1 cellular context compared by ENCODE assay signal in the genomic region with DNA sequence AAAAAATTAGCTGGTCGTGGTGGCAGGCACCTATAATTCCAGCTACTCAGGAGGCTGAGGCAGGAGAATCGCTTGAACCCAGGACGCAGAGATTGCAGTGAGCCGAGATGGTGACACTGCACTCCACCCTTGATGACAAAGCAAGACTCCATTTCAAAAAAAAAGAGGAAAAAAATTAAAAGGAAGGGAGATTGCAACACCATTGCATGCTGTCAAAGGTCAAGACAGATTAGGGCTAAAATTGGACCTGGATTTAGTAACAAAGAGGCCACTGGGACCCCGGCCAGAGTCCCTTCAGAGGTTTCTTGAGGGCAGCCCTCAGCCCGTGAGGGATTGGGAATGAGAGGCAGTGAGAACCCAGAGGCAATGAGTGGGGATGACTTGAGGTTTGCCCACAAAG.
TF ChIP-seq lines count a peak whose summit lies in the region.

No MANE protein-coding gene starts in this region.

TF ChIP-seq in K562, 482 proteins besides CTCF, POLR2A, EP300 and RAD21 (continued from another document and continues in another):
- TF ChIP-seq, protein P1, sequence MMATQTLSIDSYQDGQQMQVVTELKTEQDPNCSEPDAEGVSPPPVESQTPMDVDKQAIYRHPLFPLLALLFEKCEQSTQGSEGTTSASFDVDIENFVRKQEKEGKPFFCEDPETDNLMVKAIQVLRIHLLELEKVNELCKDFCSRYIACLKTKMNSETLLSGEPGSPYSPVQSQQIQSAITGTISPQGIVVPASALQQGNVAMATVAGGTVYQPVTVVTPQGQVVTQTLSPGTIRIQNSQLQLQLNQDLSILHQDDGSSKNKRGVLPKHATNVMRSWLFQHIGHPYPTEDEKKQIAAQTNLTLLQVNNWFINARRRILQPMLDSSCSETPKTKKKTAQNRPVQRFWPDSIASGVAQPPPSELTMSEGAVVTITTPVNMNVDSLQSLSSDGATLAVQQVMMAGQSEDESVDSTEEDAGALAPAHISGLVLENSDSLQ (IDR thresholded peaks at IDR 0.05) = peak; percentile 63
- TF ChIP-seq, protein P2, sequence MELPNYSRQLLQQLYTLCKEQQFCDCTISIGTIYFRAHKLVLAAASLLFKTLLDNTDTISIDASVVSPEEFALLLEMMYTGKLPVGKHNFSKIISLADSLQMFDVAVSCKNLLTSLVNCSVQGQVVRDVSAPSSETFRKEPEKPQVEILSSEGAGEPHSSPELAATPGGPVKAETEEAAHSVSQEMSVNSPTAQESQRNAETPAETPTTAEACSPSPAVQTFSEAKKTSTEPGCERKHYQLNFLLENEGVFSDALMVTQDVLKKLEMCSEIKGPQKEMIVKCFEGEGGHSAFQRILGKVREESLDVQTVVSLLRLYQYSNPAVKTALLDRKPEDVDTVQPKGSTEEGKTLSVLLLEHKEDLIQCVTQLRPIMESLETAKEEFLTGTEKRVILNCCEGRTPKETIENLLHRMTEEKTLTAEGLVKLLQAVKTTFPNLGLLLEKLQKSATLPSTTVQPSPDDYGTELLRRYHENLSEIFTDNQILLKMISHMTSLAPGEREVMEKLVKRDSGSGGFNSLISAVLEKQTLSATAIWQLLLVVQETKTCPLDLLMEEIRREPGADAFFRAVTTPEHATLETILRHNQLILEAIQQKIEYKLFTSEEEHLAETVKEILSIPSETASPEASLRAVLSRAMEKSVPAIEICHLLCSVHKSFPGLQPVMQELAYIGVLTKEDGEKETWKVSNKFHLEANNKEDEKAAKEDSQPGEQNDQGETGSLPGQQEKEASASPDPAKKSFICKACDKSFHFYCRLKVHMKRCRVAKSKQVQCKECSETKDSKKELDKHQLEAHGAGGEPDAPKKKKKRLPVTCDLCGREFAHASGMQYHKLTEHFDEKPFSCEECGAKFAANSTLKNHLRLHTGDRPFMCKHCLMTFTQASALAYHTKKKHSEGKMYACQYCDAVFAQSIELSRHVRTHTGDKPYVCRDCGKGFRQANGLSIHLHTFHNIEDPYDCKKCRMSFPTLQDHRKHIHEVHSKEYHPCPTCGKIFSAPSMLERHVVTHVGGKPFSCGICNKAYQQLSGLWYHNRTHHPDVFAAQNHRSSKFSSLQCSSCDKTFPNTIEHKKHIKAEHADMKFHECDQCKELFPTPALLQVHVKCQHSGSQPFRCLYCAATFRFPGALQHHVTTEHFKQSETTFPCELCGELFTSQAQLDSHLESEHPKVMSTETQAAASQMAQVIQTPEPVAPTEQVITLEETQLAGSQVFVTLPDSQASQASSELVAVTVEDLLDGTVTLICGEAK (IDR thresholded peaks at IDR 0.05) = no peak
- TF ChIP-seq, protein P2 (CRISPR knock-in tag; IDR thresholded peaks at IDR 0.05) = no peak
- TF ChIP-seq, protein P3, sequence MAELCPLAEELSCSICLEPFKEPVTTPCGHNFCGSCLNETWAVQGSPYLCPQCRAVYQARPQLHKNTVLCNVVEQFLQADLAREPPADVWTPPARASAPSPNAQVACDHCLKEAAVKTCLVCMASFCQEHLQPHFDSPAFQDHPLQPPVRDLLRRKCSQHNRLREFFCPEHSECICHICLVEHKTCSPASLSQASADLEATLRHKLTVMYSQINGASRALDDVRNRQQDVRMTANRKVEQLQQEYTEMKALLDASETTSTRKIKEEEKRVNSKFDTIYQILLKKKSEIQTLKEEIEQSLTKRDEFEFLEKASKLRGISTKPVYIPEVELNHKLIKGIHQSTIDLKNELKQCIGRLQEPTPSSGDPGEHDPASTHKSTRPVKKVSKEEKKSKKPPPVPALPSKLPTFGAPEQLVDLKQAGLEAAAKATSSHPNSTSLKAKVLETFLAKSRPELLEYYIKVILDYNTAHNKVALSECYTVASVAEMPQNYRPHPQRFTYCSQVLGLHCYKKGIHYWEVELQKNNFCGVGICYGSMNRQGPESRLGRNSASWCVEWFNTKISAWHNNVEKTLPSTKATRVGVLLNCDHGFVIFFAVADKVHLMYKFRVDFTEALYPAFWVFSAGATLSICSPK (IDR thresholded peaks at IDR 0.05; ENCODE audit: borderline replicate concordance) = no peak
- TF ChIP-seq ZNF23 (CRISPR knock-in tag; IDR thresholded peaks at IDR 0.05) (no peak), ELF2 (CRISPR knock-in tag; IDR thresholded peaks at IDR 0.05) (no peak), MAFF (IDR thresholded peaks at IDR 0.05; ENCODE audit: low read length) (peak; percentile 23; the same call in 1 of the 2 replicates), ZNF133 (CRISPR knock-in tag; IDR thresholded peaks at IDR 0.05) (no peak), ZEB2 (IDR thresholded peaks at IDR 0.05) (no peak), ZNF224 (CRISPR knock-in tag; IDR thresholded peaks at IDR 0.05) (no peak), FOXA3 (CRISPR knock-in tag; conservative IDR thresholded peaks at IDR 0.05 in 1 of 2, IDR thresholded peaks at IDR 0.05 in 1 of 2) (no peak), PRMT5 (CRISPR knock-in tag; IDR thresholded peaks at IDR 0.05) (no peak), ZNF124 (CRISPR knock-in tag; IDR thresholded peaks at IDR 0.05) (no peak), ZNF551 (CRISPR knock-in tag; IDR thresholded peaks at IDR 0.05) (no peak), CREM (IDR thresholded peaks at IDR 0.05; ENCODE audit: low read depth) (no peak), ZNF764 (CRISPR knock-in tag; IDR thresholded peaks at IDR 0.05; ENCODE audit: low read depth) (no peak), ZC3H4 (CRISPR knock-in tag; IDR thresholded peaks at IDR 0.05; ENCODE audit: borderline replicate concordance) (no peak), ZNF175 (CRISPR knock-in tag; IDR thresholded peaks at IDR 0.05; ENCODE audit: low read depth) (no peak), ZNF644 (tag; IDR thresholded peaks at IDR 0.05; ENCODE audit: low read depth) (no peak), ZNF140 (CRISPR knock-in tag; IDR thresholded peaks at IDR 0.05) (no peak), ZNF212 (CRISPR knock-in tag; IDR thresholded peaks at IDR 0.05) (no peak), FOXK1 (CRISPR knock-in tag; IDR thresholded peaks at IDR 0.05; ENCODE audit: borderline replicate concordance) (no peak), KHSRP (IDR thresholded peaks at IDR 0.05) (no peak), NFYB (IDR thresholded peaks at IDR 0.05; ENCODE audit: extremely low read depth, insufficient read length) (no peak), ZNF311 (CRISPR knock-in tag; IDR thresholded peaks at IDR 0.05) (no peak), PCBP2 (IDR thresholded peaks at IDR 0.05; ENCODE audit: low read depth, low read length, poor library complexity, severe bottlenecking) (no peak), POLR2G (IDR thresholded peaks at IDR 0.05; ENCODE audit: low read depth, low read length) (no peak), HEY1 (CRISPR knock-in tag; IDR thresholded peaks at IDR 0.05; ENCODE audit: borderline replicate concordance) (no peak), EHMT2 (IDR thresholded peaks at IDR 0.05) (no peak), KLF1 (tag; IDR thresholded peaks at IDR 0.05) (no peak), ZNF408 (CRISPR knock-in tag; IDR thresholded peaks at IDR 0.05; ENCODE audit: low read depth) (no peak), PTRF (tag; IDR thresholded peaks at IDR 0.05) (no peak), ZNF174 (CRISPR knock-in tag; IDR thresholded peaks at IDR 0.05) (no peak), ZFP1 (CRISPR knock-in tag; IDR thresholded peaks at IDR 0.05) (no peak), KLF6 (CRISPR knock-in tag; IDR thresholded peaks at IDR 0.05; ENCODE audit: borderline replicate concordance) (no peak), TEAD2 (tag; IDR thresholded peaks at IDR 0.05) (no peak), SMARCA4 (IDR thresholded peaks at IDR 0.05) (peak; percentile 82), NFE2L1 (tag; IDR thresholded peaks at IDR 0.05; ENCODE audit: borderline replicate concordance, low read depth) (no peak), RBM25 (IDR thresholded peaks at IDR 0.05; ENCODE audit: low read depth, low read length, severe bottlenecking) (no peak), NCOA1 (IDR thresholded peaks at IDR 0.05; ENCODE audit: low read depth) (peak; percentile 46; the same call in 1 of the 2 replicates), TFAM (CRISPR knock-in tag; conservative IDR thresholded peaks at IDR 0.05) (no peak), SRF (CRISPR knock-in tag; IDR thresholded peaks at IDR 0.05) (no peak), HDAC8 (tag; IDR thresholded peaks at IDR 0.05) (no peak), CREBBP (IDR thresholded peaks at IDR 0.05; ENCODE audit: low read depth, low read length) (no peak)
- TF ChIP-seq, protein P4, sequence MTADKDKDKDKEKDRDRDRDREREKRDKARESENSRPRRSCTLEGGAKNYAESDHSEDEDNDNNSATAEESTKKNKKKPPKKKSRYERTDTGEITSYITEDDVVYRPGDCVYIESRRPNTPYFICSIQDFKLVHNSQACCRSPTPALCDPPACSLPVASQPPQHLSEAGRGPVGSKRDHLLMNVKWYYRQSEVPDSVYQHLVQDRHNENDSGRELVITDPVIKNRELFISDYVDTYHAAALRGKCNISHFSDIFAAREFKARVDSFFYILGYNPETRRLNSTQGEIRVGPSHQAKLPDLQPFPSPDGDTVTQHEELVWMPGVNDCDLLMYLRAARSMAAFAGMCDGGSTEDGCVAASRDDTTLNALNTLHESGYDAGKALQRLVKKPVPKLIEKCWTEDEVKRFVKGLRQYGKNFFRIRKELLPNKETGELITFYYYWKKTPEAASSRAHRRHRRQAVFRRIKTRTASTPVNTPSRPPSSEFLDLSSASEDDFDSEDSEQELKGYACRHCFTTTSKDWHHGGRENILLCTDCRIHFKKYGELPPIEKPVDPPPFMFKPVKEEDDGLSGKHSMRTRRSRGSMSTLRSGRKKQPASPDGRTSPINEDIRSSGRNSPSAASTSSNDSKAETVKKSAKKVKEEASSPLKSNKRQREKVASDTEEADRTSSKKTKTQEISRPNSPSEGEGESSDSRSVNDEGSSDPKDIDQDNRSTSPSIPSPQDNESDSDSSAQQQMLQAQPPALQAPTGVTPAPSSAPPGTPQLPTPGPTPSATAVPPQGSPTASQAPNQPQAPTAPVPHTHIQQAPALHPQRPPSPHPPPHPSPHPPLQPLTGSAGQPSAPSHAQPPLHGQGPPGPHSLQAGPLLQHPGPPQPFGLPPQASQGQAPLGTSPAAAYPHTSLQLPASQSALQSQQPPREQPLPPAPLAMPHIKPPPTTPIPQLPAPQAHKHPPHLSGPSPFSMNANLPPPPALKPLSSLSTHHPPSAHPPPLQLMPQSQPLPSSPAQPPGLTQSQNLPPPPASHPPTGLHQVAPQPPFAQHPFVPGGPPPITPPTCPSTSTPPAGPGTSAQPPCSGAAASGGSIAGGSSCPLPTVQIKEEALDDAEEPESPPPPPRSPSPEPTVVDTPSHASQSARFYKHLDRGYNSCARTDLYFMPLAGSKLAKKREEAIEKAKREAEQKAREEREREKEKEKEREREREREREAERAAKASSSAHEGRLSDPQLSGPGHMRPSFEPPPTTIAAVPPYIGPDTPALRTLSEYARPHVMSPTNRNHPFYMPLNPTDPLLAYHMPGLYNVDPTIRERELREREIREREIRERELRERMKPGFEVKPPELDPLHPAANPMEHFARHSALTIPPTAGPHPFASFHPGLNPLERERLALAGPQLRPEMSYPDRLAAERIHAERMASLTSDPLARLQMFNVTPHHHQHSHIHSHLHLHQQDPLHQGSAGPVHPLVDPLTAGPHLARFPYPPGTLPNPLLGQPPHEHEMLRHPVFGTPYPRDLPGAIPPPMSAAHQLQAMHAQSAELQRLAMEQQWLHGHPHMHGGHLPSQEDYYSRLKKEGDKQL (CRISPR knock-in tag; IDR thresholded peaks at IDR 0.05; ENCODE audit: borderline replicate concordance) = no peak
- TF ChIP-seq, protein P5, sequence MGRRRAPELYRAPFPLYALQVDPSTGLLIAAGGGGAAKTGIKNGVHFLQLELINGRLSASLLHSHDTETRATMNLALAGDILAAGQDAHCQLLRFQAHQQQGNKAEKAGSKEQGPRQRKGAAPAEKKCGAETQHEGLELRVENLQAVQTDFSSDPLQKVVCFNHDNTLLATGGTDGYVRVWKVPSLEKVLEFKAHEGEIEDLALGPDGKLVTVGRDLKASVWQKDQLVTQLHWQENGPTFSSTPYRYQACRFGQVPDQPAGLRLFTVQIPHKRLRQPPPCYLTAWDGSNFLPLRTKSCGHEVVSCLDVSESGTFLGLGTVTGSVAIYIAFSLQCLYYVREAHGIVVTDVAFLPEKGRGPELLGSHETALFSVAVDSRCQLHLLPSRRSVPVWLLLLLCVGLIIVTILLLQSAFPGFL (CRISPR knock-in tag; IDR thresholded peaks at IDR 0.05) = no peak
- TF ChIP-seq, protein P6, sequence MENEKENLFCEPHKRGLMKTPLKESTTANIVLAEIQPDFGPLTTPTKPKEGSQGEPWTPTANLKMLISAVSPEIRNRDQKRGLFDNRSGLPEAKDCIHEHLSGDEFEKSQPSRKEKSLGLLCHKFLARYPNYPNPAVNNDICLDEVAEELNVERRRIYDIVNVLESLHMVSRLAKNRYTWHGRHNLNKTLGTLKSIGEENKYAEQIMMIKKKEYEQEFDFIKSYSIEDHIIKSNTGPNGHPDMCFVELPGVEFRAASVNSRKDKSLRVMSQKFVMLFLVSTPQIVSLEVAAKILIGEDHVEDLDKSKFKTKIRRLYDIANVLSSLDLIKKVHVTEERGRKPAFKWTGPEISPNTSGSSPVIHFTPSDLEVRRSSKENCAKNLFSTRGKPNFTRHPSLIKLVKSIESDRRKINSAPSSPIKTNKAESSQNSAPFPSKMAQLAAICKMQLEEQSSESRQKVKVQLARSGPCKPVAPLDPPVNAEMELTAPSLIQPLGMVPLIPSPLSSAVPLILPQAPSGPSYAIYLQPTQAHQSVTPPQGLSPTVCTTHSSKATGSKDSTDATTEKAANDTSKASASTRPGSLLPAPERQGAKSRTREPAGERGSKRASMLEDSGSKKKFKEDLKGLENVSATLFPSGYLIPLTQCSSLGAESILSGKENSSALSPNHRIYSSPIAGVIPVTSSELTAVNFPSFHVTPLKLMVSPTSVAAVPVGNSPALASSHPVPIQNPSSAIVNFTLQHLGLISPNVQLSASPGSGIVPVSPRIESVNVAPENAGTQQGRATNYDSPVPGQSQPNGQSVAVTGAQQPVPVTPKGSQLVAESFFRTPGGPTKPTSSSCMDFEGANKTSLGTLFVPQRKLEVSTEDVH (IDR thresholded peaks at IDR 0.05; ENCODE audit: low read depth, partially characterized antibody) = no peak
